ENCODE assay signal across 1 cellular context in genomic region chr6:138422861-138423260, GRCh38.
TF ChIP-seq lines count a peak whose summit lies in the region.

No MANE protein-coding gene starts in this region.

TF ChIP-seq in HepG2, 621 proteins besides CTCF, POLR2A, EP300 and RAD21 (continues in another document):
- no peak for TF ChIP-seq ATF3 (CRISPR knock-in tag; IDR thresholded peaks at IDR 0.05)
- TF ChIP-seq CREBL2 (CRISPR knock-in tag; IDR thresholded peaks at IDR 0.05; ENCODE audit: borderline replicate concordance), result no peak
- peak; percentile 81; the same call in 1 of the 2 replicates for TF ChIP-seq ZBTB34 (CRISPR knock-in tag; IDR thresholded peaks at IDR 0.05)
- TF ChIP-seq NR2F6 (IDR thresholded peaks at IDR 0.05), result no peak
- no peak for TF ChIP-seq NR2F6 (CRISPR knock-in tag; IDR thresholded peaks at IDR 0.05)
- TF ChIP-seq ZKSCAN1 (IDR thresholded peaks at IDR 0.05; ENCODE audit: low read length), result no peak
- no peak for TF ChIP-seq ZNF629 (CRISPR knock-in tag; conservative IDR thresholded peaks at IDR 0.05)
- no peak for TF ChIP-seq ZBTB2 (CRISPR knock-in tag; IDR thresholded peaks at IDR 0.05; ENCODE audit: low read depth)
- TF ChIP-seq LRRFIP1 (CRISPR knock-in tag; conservative IDR thresholded peaks at IDR 0.05), result no peak
- TF ChIP-seq ATM (IDR thresholded peaks at IDR 0.05; ENCODE audit: borderline replicate concordance), result no peak
- TF ChIP-seq ZNF224 (CRISPR knock-in tag; IDR thresholded peaks at IDR 0.05), result no peak
- TF ChIP-seq MTA1 (CRISPR knock-in tag; IDR thresholded peaks at IDR 0.05; ENCODE audit: borderline replicate concordance), result no peak
- TF ChIP-seq GABPA (IDR thresholded peaks at IDR 0.05; ENCODE audit: low read depth, low read length), result no peak
- TF ChIP-seq GABPA (CRISPR knock-in tag; IDR thresholded peaks at IDR 0.05; ENCODE audit: low read depth), result peak; percentile 33; the same call in 1 of the 2 replicates
- no peak for TF ChIP-seq ZNF781 (CRISPR knock-in tag; IDR thresholded peaks at IDR 0.05; ENCODE audit: borderline replicate concordance, not compliant biosample characterization)
- TF ChIP-seq FOXA3 (CRISPR knock-in tag; IDR thresholded peaks at IDR 0.05), result peak; percentile 36; the same call in 1 of the 2 replicates
- no peak for TF ChIP-seq ZNF296 (CRISPR knock-in tag; conservative IDR thresholded peaks at IDR 0.05)
- no peak for TF ChIP-seq TOE1 (CRISPR knock-in tag; IDR thresholded peaks at IDR 0.05)
- TF ChIP-seq ZNF772 (CRISPR knock-in tag; IDR thresholded peaks at IDR 0.05), result no peak
- TF ChIP-seq ZFP91 (CRISPR knock-in tag; IDR thresholded peaks at IDR 0.05; ENCODE audit: borderline replicate concordance), result no peak
- no peak for TF ChIP-seq MEF2D (CRISPR knock-in tag; IDR thresholded peaks at IDR 0.05)
- TF ChIP-seq ZNF274 (CRISPR knock-in tag; IDR thresholded peaks at IDR 0.05), result no peak
- peak; percentile 90; the same call in 1 of the 2 replicates for TF ChIP-seq ZBTB37 (CRISPR knock-in tag; IDR thresholded peaks at IDR 0.05)
- TF ChIP-seq NR1H2 (CRISPR knock-in tag; IDR thresholded peaks at IDR 0.05; ENCODE audit: borderline replicate concordance, low read depth), result no peak
- no peak for TF ChIP-seq PBX2 (CRISPR knock-in tag; IDR thresholded peaks at IDR 0.05)
- TF ChIP-seq NFIC (IDR thresholded peaks at IDR 0.05; ENCODE audit: low read length), result no peak
- no peak for TF ChIP-seq YY1 (IDR thresholded peaks at IDR 0.05; ENCODE audit: insufficient read depth, insufficient replicate concordance, low read depth, low read length)
- TF ChIP-seq RBFOX2 (IDR thresholded peaks at IDR 0.05; ENCODE audit: low read depth, low read length), result no peak
- no peak for TF ChIP-seq ZNF280B (CRISPR knock-in tag; IDR thresholded peaks at IDR 0.05; ENCODE audit: borderline replicate concordance)
- no peak for TF ChIP-seq SRF (IDR thresholded peaks at IDR 0.05; ENCODE audit: low read depth, low read length)
- no peak for TF ChIP-seq ELF1 (CRISPR knock-in tag; IDR thresholded peaks at IDR 0.05)
- TF ChIP-seq ZNF747 (CRISPR knock-in tag; IDR thresholded peaks at IDR 0.05; ENCODE audit: borderline replicate concordance), result no peak
- no peak for TF ChIP-seq ZFP90 (CRISPR knock-in tag; IDR thresholded peaks at IDR 0.05; ENCODE audit: borderline replicate concordance)
- peak; percentile 39; the same call in 1 of the 2 replicates for TF ChIP-seq PAXIP1 (CRISPR knock-in tag; conservative IDR thresholded peaks at IDR 0.05)
- TF ChIP-seq ZNF503 (CRISPR knock-in tag; IDR thresholded peaks at IDR 0.05), result no peak
- no peak for TF ChIP-seq KDM3A (CRISPR knock-in tag; IDR thresholded peaks at IDR 0.05; ENCODE audit: low read depth)
- no peak for TF ChIP-seq MAZ (IDR thresholded peaks at IDR 0.05; ENCODE audit: borderline replicate concordance, low read depth, low read length)
- TF ChIP-seq MAZ (CRISPR knock-in tag; IDR thresholded peaks at IDR 0.05; ENCODE audit: low read depth), result no peak
- TF ChIP-seq ARHGAP35 (CRISPR knock-in tag; IDR thresholded peaks at IDR 0.05; ENCODE audit: borderline replicate concordance), result no peak
- TF ChIP-seq IRX3 (CRISPR knock-in tag; IDR thresholded peaks at IDR 0.05; ENCODE audit: borderline replicate concordance, low read depth), result no peak
